ENCODE assay signal across 1 cellular context in genomic region chrX:115564243-115564642, GRCh38.
TF ChIP-seq lines count a peak whose summit lies in the region.

No MANE protein-coding gene starts in this region.

TF ChIP-seq in H1, 55 proteins besides CTCF, POLR2A, EP300 and RAD21:
- TF ChIP-seq RBBP5 (IDR thresholded peaks at IDR 0.05; ENCODE audit: borderline replicate concordance, low read depth, low read length) (no peak), RXRA (IDR thresholded peaks at IDR 0.05; ENCODE audit: insufficient read depth, low read depth, low read length) (no peak)
